In genomic region chr4:1604181-1604705, GRCh38 we compare ENCODE assay signal across 15 cellular contexts.
DNase-seq lines count a peak whose midpoint lies in the region; ATAC-seq and TF ChIP-seq lines count a peak whose summit lies in the region.
"Had no signal": no experiment of that assay in that cellular context is flagged by ENCODE, and none has a peak within 500 bp of the region (broad histone marks: within the 10 kb centered on the region; RNA-seq: fewer than 3 reads in every experiment).

No MANE protein-coding gene starts in this region.

- TF ChIP-seq CTCF in left ventricle myocardium inferior (IDR thresholded peaks at IDR 0.05; ENCODE audit: borderline replicate concordance), result no peak
- TF ChIP-seq CTCF in upper lobe of right lung (IDR thresholded peaks at IDR 0.05), result no peak
- no peak for TF ChIP-seq CTCF in colonic mucosa (IDR thresholded peaks at IDR 0.05)

- H3K4me1 ChIP-seq in left ventricle myocardium inferior (no peaks in the 10 kb centered on the region), upper lobe of right lung (no peaks in the 10 kb centered on the region), colonic mucosa (no peaks in the 10 kb centered on the region)

- peak; percentile 32 for DNase-seq in Right ventricle myocardium superior
- no peak for DNase-seq in left ventricle myocardium inferior
- DNase-seq in RPMI7951 (ENCODE audit: low read depth), result peak; percentile 10
- peak; percentile 16 for DNase-seq in left ventricle myocardium superior
- DNase-seq in upper lobe of right lung, result peak; percentile 62
- no peak for DNase-seq in colonic mucosa
- DNase-seq in NCI-H345 (lab: John Stamatoyannopoulos, UW), result no peak
- DNase-seq in retina, result no peak
- DNase-seq: esophagus squamous epithelium, midbrain, NCI-H82, SHP77 had no signal

- ATAC-seq in Right ventricle myocardium superior (ENCODE audit: poor library complexity) (no peak), left ventricle myocardium superior (no peak), upper lobe of right lung (peak; percentile 2)

- intact Hi-C loops in Right ventricle myocardium superior (cut with DNase I), result no loop called here
- intact Hi-C loops in left ventricle myocardium inferior (cut with micrococcal nuclease), result no loop called here
- intact Hi-C loops in left ventricle myocardium superior (cut with micrococcal nuclease), result no loop called here
- intact Hi-C loops in upper lobe of right lung (cut with DNase I), result no loop called here
- intact Hi-C loops in colonic mucosa (cut with DNase I), result no loop called here

- no peak overlapping the region for H3K4me3 ChIP-seq in left ventricle myocardium inferior
- H3K4me3 ChIP-seq in upper lobe of right lung, result no peak overlapping the region
- no peak overlapping the region for H3K4me3 ChIP-seq in colonic mucosa
- H3K4me3 ChIP-seq: coronary artery, GM12878, vagina had no signal

- H3K27ac ChIP-seq in left ventricle myocardium inferior (replicated peaks) (no peak overlapping the region), upper lobe of right lung (no peak overlapping the region), colonic mucosa (no peak overlapping the region)
- H3K27ac ChIP-seq: coronary artery, esophagus squamous epithelium, vagina had no signal

- H3K9me3 ChIP-seq in left ventricle myocardium inferior (replicated peaks), result no peaks in the 10 kb centered on the region
- H3K9me3 ChIP-seq in upper lobe of right lung, result no peaks in the 10 kb centered on the region
- H3K9me3 ChIP-seq in colonic mucosa, result no peaks in the 10 kb centered on the region
- H3K9me3 ChIP-seq: esophagus squamous epithelium, vagina had no signal

- no peaks in the 10 kb centered on the region for H3K36me3 ChIP-seq in left ventricle myocardium inferior
- no peaks in the 10 kb centered on the region for H3K36me3 ChIP-seq in upper lobe of right lung
- H3K36me3 ChIP-seq in colonic mucosa, result no peaks in the 10 kb centered on the region
- H3K36me3 ChIP-seq: esophagus squamous epithelium, vagina had no signal

- H3K27me3 ChIP-seq in left ventricle myocardium inferior (ENCODE audit: low read depth) (peaks cover 81% of the 10 kb centered on the region), upper lobe of right lung (peaks cover 6% of the 10 kb centered on the region), colonic mucosa (no peaks in the 10 kb centered on the region)
- H3K27me3 ChIP-seq: vagina had no signal

- no peak overlapping the region for H3K9ac ChIP-seq in colonic mucosa (ENCODE audit: low read depth in 2 of 2, low read length in 2 of 2)

Comparison
In these comparisons a context has a peak if more than half of its experiments do, and no peak if none do; other contexts are left out.
1. DNase-seq: peak in Right ventricle myocardium superior (single experiment), RPMI7951 (single experiment), left ventricle myocardium superior (single experiment) and upper lobe of right lung (single experiment); none in left ventricle myocardium inferior (single experiment), colonic mucosa (single experiment), NCI-H345 (single experiment) and retina (single experiment).